Comparison of ENCODE assay signal across 7 cellular contexts in the genomic region with DNA sequence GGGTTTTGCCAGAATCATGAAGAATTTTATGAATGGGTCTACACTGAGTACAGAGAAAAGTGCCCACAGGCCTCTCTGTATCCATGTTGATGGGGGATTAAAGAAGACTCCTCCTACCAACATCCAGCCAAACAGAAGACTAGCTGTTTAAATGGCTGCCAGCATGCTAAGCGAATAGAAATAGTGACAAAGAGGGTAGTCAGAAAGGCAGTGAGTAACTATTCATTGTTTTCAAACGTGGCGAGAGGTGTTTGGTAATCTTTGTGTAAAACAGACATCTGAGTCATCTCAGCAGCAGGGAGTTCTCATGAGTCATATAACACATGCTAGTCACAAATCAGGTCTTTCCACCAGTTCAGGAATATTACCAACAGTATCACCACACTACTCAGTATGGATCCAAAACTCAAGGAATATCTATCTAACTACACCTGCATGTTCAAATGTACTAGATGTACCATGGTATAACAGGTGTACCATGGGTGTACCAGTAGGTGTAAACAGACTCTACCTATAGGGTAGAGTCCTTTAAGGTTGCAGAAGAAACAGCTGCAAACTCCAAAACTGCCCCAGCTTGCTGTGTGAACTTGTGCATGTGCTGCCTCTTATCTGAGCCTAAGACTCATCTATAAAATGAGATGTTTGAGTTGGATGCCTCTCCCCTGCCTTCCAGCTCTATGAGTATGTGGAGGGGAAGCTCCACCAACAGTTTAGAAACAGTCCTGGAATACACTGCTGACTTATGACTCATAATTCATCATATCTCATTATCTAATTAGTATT.
DNase-seq lines count a peak whose midpoint lies in the region; ATAC-seq, FAIRE-seq and TF ChIP-seq lines count a peak whose summit lies in the region.

No MANE protein-coding gene starts in this region.

- H3K4me3 ChIP-seq in epithelial cell of proximal tubule (ENCODE audit: low read depth, low read length): no peak overlapping the region
- no peak overlapping the region for H3K4me3 ChIP-seq in skeletal muscle cell (ENCODE audit: low read depth, low read length)

- no peak for TF ChIP-seq POLR2A in GM12892 (IDR thresholded peaks at IDR 0.05; ENCODE audit: low read depth, low read length)

- FAIRE-seq in GM12892 (lab: Jason Lieb, UNC): peak; percentile 70

- TF ChIP-seq CTCF in epithelial cell of proximal tubule (conservative IDR thresholded peaks at IDR 0.05; ENCODE audit: low read depth, low read length): no peak

- DNase-seq in GM12892 (ENCODE audit: insufficient read length) (no peak), NOMO-1 treated with DMSO at 0.1 percent for 48 hours (lab: John Stamatoyannopoulos, UW; ENCODE audit: unreplicated experiment) (peak; percentile 69), epithelial cell of proximal tubule (ENCODE audit: low read depth) (peak; percentile 97), skeletal muscle cell (ENCODE audit: low read depth) (peak; percentile 96), NCI-H774 (lab: John Stamatoyannopoulos, UW) (no peak), mucosa of gallbladder (ENCODE audit: low spot score) (no peak)

- ATAC-seq in GM21737 (IDR thresholded peaks at IDR 0.05; ENCODE audit: unreplicated experiment): no peak

Comparison
In these comparisons a context has a peak if more than half of its experiments do, and no peak if none do; other contexts are left out.
1. DNase-seq: peak in NOMO-1 treated with DMSO at 0.1 percent for 48 hours (single experiment), epithelial cell of proximal tubule (single experiment) and skeletal muscle cell (single experiment); none in GM12892 (single experiment), NCI-H774 (single experiment) and mucosa of gallbladder (single experiment).